Comparison of ENCODE assay signal across 28 cellular contexts in genomic region chr19:9073806-9074205, GRCh38. TPM values are rescaled to one million over a fixed set of nuclear protein-coding genes. Genes with fewer than 3 reads are reported as not detected.
"Had no signal": no experiment of that assay in that cellular context is flagged by ENCODE, and none has a peak within 500 bp of the region (broad histone marks: within the 10 kb centered on the region; RNA-seq: fewer than 3 reads in every experiment).

No MANE protein-coding gene starts in this region.

- H3K9ac ChIP-seq: parathyroid adenoma had no signal

- FAIRE-seq: urothelium cell line had no signal

- H3K9me3 ChIP-seq: heart right ventricle, left ventricle myocardium inferior, right lobe of liver, tibial artery had no signal

- ATAC-seq: activated CD4-positive, CD25-positive, alpha-beta regulatory T cell treated with anti-CD3 and anti-CD28 coated beads, Interleukin-2, amount 50 U/mL, for 24 hours; activated CD8-positive, alpha-beta memory T cell treated with anti-CD3 and anti-CD28 coated beads, Interleukin-2, amount 10 ng/mL, durations not matched to agents 7 days and 5 days; activated naive CD8-positive, alpha-beta T cell treated with anti-CD3 and anti-CD28 coated beads, Interleukin-2, amount 50 U/mL, for 24 hours; heart right ventricle; right lobe of liver had no signal

- H3K27ac Mint-ChIP-seq: activated CD4-positive, alpha-beta memory T cell treated with anti-CD3 and anti-CD28 coated beads, Interleukin-2, amount 10 ng/mL, durations not matched to agents 7 days and 5 days; activated CD4-positive, alpha-beta T cell treated with anti-CD3 and anti-CD28 coated beads, Interleukin-2, amount 10 ng/mL, durations not matched to agents 24 days and 14 days; activated CD8-positive, alpha-beta memory T cell treated with anti-CD3 and anti-CD28 coated beads, Interleukin-2, amount 10 ng/mL, durations not matched to agents 7 days and 5 days; activated naive CD8-positive, alpha-beta T cell treated with anti-CD3 and anti-CD28 coated beads, Interleukin-2, amount 50 U/mL, for 24 hours; activated T-helper 1 cell treated with anti-CD3 and anti-CD28 coated beads, Interleukin-12 subunit alpha, Interleukin-12 subunit beta, Interleukin-2, Interleukin-4 antibody, amounts not matched to agents 30 ng/mL and 10 ng/mL and 1 ng/mL, durations not matched to agents 14 hours and 24 hours and 36 hours; stimulated activated naive CD8-positive, alpha-beta T cell treated with anti-CD3 and anti-CD28 coated beads, Interleukin-15, Interleukin-2, amounts not matched to agents 100 ng/mL and 50 ng/mL, for 24 hours had no signal

- H3K4me1 ChIP-seq: parathyroid adenoma, right lobe of liver had no signal

- H3K27ac ChIP-seq: cardiac muscle cell, epithelial cell of prostate, heart right ventricle, left ventricle myocardium inferior, parathyroid adenoma, right lobe of liver, skin epidermis, tibial artery had no signal

- H3K27me3 Mint-ChIP-seq: activated CD4-positive, alpha-beta memory T cell treated with anti-CD3 and anti-CD28 coated beads, Interleukin-2, amount 10 ng/mL, durations not matched to agents 7 days and 5 days; activated CD4-positive, alpha-beta T cell treated with anti-CD3 and anti-CD28 coated beads, Interleukin-2, amount 10 ng/mL, durations not matched to agents 24 days and 14 days; activated CD8-positive, alpha-beta memory T cell treated with anti-CD3 and anti-CD28 coated beads, Interleukin-2, amount 10 ng/mL, durations not matched to agents 7 days and 5 days; activated naive CD8-positive, alpha-beta T cell treated with anti-CD3 and anti-CD28 coated beads, Interleukin-2, amount 50 U/mL, for 24 hours; stimulated activated naive CD8-positive, alpha-beta T cell treated with anti-CD3 and anti-CD28 coated beads, Interleukin-15, Interleukin-2, amounts not matched to agents 100 ng/mL and 50 ng/mL, for 24 hours had no signal

- H3K79me2 ChIP-seq: parathyroid adenoma had no signal

- H3K4me3 ChIP-seq: cardiac muscle cell, heart right ventricle, left ventricle myocardium inferior, right lobe of liver, skin epidermis, tibial artery had no signal

- H3K36me3 Mint-ChIP-seq: activated CD8-positive, alpha-beta memory T cell treated with anti-CD3 and anti-CD28 coated beads, Interleukin-2, amount 10 ng/mL, durations not matched to agents 7 days and 5 days had no signal

- H2AFZ ChIP-seq: parathyroid adenoma had no signal

- H3K4me1 Mint-ChIP-seq: activated CD4-positive, alpha-beta memory T cell treated with anti-CD3 and anti-CD28 coated beads, Interleukin-2, amount 10 ng/mL, durations not matched to agents 7 days and 5 days; activated CD4-positive, alpha-beta T cell treated with anti-CD3 and anti-CD28 coated beads, Interleukin-2, amount 10 ng/mL, durations not matched to agents 24 days and 14 days; activated CD8-positive, alpha-beta memory T cell treated with anti-CD3 and anti-CD28 coated beads, Interleukin-2, amount 10 ng/mL, durations not matched to agents 7 days and 5 days; activated naive CD8-positive, alpha-beta T cell treated with anti-CD3 and anti-CD28 coated beads, Interleukin-2, amount 50 U/mL, for 24 hours had no signal

- H3K27me3 ChIP-seq: cardiac muscle cell, heart right ventricle, right lobe of liver, tibial artery had no signal

- H3K4me3 Mint-ChIP-seq: activated CD4-positive, alpha-beta memory T cell treated with anti-CD3 and anti-CD28 coated beads, Interleukin-2, amount 10 ng/mL, durations not matched to agents 7 days and 5 days; activated CD4-positive, alpha-beta T cell treated with anti-CD3 and anti-CD28 coated beads, Interleukin-2, amount 10 ng/mL, durations not matched to agents 24 days and 14 days; activated CD8-positive, alpha-beta memory T cell treated with anti-CD3 and anti-CD28 coated beads, Interleukin-2, amount 10 ng/mL, durations not matched to agents 7 days and 5 days; activated naive CD8-positive, alpha-beta T cell treated with anti-CD3 and anti-CD28 coated beads, Interleukin-2, amount 50 U/mL, for 24 hours; activated T-helper 1 cell treated with anti-CD3 and anti-CD28 coated beads, Interleukin-12 subunit alpha, Interleukin-12 subunit beta, Interleukin-2, Interleukin-4 antibody, amounts not matched to agents 30 ng/mL and 10 ng/mL and 1 ng/mL, durations not matched to agents 14 hours and 24 hours and 36 hours; stimulated activated naive CD8-positive, alpha-beta T cell treated with anti-CD3 and anti-CD28 coated beads, Interleukin-15, Interleukin-2, amounts not matched to agents 100 ng/mL and 50 ng/mL, for 24 hours had no signal

- H3K9me3 Mint-ChIP-seq: activated CD4-positive, alpha-beta memory T cell treated with anti-CD3 and anti-CD28 coated beads, Interleukin-2, amount 10 ng/mL, durations not matched to agents 7 days and 5 days; activated CD4-positive, alpha-beta T cell treated with anti-CD3 and anti-CD28 coated beads, Interleukin-2, amount 10 ng/mL, durations not matched to agents 24 days and 14 days; activated naive CD8-positive, alpha-beta T cell treated with anti-CD3 and anti-CD28 coated beads, Interleukin-2, amount 50 U/mL, for 24 hours; activated T-helper 1 cell treated with anti-CD3 and anti-CD28 coated beads, Interleukin-12 subunit alpha, Interleukin-12 subunit beta, Interleukin-2, Interleukin-4 antibody, amounts not matched to agents 30 ng/mL and 10 ng/mL and 1 ng/mL, durations not matched to agents 14 hours and 24 hours and 36 hours; stimulated activated naive CD8-positive, alpha-beta T cell treated with anti-CD3 and anti-CD28 coated beads, Interleukin-15, Interleukin-2, amounts not matched to agents 100 ng/mL and 50 ng/mL, for 24 hours had no signal

- DNase-seq: activated CD4-positive, alpha-beta memory T cell treated with anti-CD3 and anti-CD28 coated beads, Interleukin-2, amount 10 ng/mL, durations not matched to agents 7 days and 5 days; activated CD4-positive, alpha-beta T cell treated with anti-CD3 and anti-CD28 coated beads, Interleukin-2, amount 10 ng/mL, durations not matched to agents 24 days and 14 days; activated CD8-positive, alpha-beta memory T cell treated with anti-CD3 and anti-CD28 coated beads, Interleukin-2, amount 10 ng/mL, durations not matched to agents 7 days and 5 days; activated gamma-delta T cell; activated naive CD4-positive, alpha-beta T cell treated with anti-CD3 and anti-CD28 coated beads, Interleukin-2, amount 50 U/mL, for 16 hours; activated naive CD8-positive, alpha-beta T cell treated with anti-CD3 and anti-CD28 coated beads, Interleukin-2, amount 50 U/mL, for 24 hours; cortex of kidney; heart right ventricle; kidney glomerular epithelial cell; left ventricle myocardium inferior; nucleus accumbens; right lobe of liver; stimulated activated CD4-positive, alpha-beta T cell treated with anti-CD3 and anti-CD28 coated beads, Interleukin-1b, Interleukin-23, amount 100 ng/mL, for 48 hours; tibial artery had no signal

- H3K36me3 ChIP-seq: cardiac muscle cell, heart right ventricle, left ventricle myocardium inferior, right lobe of liver, tibial artery had no signal

RNA-seq across cellular contexts. Expression of gene OR1M1, which starts 13.1 kb away (rescaled TPM):
- total RNA-seq: activated CD4-positive, alpha-beta memory T cell treated with anti-CD3 and anti-CD28 coated beads, Interleukin-2, amount 10 ng/mL, durations not matched to agents 7 days and 5 days; activated CD4-positive, alpha-beta T cell treated with anti-CD3 and anti-CD28 coated beads, Interleukin-2, amount 10 ng/mL, durations not matched to agents 24 days and 14 days; activated CD8-positive, alpha-beta memory T cell treated with anti-CD3 and anti-CD28 coated beads, Interleukin-2, amount 10 ng/mL, durations not matched to agents 7 days and 5 days; activated T-helper 1 cell treated with anti-CD3 and anti-CD28 coated beads, Interleukin-12 subunit alpha, Interleukin-12 subunit beta, Interleukin-2, Interleukin-4 antibody, amounts not matched to agents 30 ng/mL and 10 ng/mL and 1 ng/mL, durations not matched to agents 14 hours and 24 hours and 36 hours; cardiac muscle cell; cerebellum; fibroblast of villous mesenchyme; heart right ventricle; left ventricle myocardium inferior; lung microvascular endothelial cell; myocyte; right lobe of liver; T-helper 2 cell treated with Interferon-gamma antibody and Interleukin-4, amounts not matched to agents 100 ng/mL and 5 ng/mL, for 36 hours had no signal
- polyA plus RNA-seq: cardiac muscle cell, heart right ventricle, neural cell had no signal

RNA-seq across cellular contexts. Expression of gene OR7G2, which starts 33.5 kb away (rescaled TPM):
- total RNA-seq: activated CD4-positive, alpha-beta memory T cell treated with anti-CD3 and anti-CD28 coated beads, Interleukin-2, amount 10 ng/mL, durations not matched to agents 7 days and 5 days; activated CD4-positive, alpha-beta T cell treated with anti-CD3 and anti-CD28 coated beads, Interleukin-2, amount 10 ng/mL, durations not matched to agents 24 days and 14 days; activated CD8-positive, alpha-beta memory T cell treated with anti-CD3 and anti-CD28 coated beads, Interleukin-2, amount 10 ng/mL, durations not matched to agents 7 days and 5 days; activated T-helper 1 cell treated with anti-CD3 and anti-CD28 coated beads, Interleukin-12 subunit alpha, Interleukin-12 subunit beta, Interleukin-2, Interleukin-4 antibody, amounts not matched to agents 30 ng/mL and 10 ng/mL and 1 ng/mL, durations not matched to agents 14 hours and 24 hours and 36 hours; cardiac muscle cell; cerebellum; fibroblast of villous mesenchyme; heart right ventricle; left ventricle myocardium inferior; lung microvascular endothelial cell; myocyte; right lobe of liver; T-helper 2 cell treated with Interferon-gamma antibody and Interleukin-4, amounts not matched to agents 100 ng/mL and 5 ng/mL, for 36 hours had no signal
- polyA plus RNA-seq: cardiac muscle cell, heart right ventricle, neural cell had no signal

RNA-seq across cellular contexts. Expression of gene OR7G1, which starts 41.8 kb away (rescaled TPM):
- total RNA-seq: activated CD4-positive, alpha-beta memory T cell treated with anti-CD3 and anti-CD28 coated beads, Interleukin-2, amount 10 ng/mL, durations not matched to agents 7 days and 5 days; activated CD4-positive, alpha-beta T cell treated with anti-CD3 and anti-CD28 coated beads, Interleukin-2, amount 10 ng/mL, durations not matched to agents 24 days and 14 days; activated CD8-positive, alpha-beta memory T cell treated with anti-CD3 and anti-CD28 coated beads, Interleukin-2, amount 10 ng/mL, durations not matched to agents 7 days and 5 days; activated T-helper 1 cell treated with anti-CD3 and anti-CD28 coated beads, Interleukin-12 subunit alpha, Interleukin-12 subunit beta, Interleukin-2, Interleukin-4 antibody, amounts not matched to agents 30 ng/mL and 10 ng/mL and 1 ng/mL, durations not matched to agents 14 hours and 24 hours and 36 hours; cardiac muscle cell; cerebellum; fibroblast of villous mesenchyme; heart right ventricle; left ventricle myocardium inferior; lung microvascular endothelial cell; myocyte; right lobe of liver; T-helper 2 cell treated with Interferon-gamma antibody and Interleukin-4, amounts not matched to agents 100 ng/mL and 5 ng/mL, for 36 hours had no signal
- polyA plus RNA-seq: cardiac muscle cell, heart right ventricle, neural cell had no signal

RNA-seq across cellular contexts. Expression of gene OR7G3, which starts 52.9 kb away (rescaled TPM):
- total RNA-seq: activated CD4-positive, alpha-beta memory T cell treated with anti-CD3 and anti-CD28 coated beads, Interleukin-2, amount 10 ng/mL, durations not matched to agents 7 days and 5 days; activated CD4-positive, alpha-beta T cell treated with anti-CD3 and anti-CD28 coated beads, Interleukin-2, amount 10 ng/mL, durations not matched to agents 24 days and 14 days; activated CD8-positive, alpha-beta memory T cell treated with anti-CD3 and anti-CD28 coated beads, Interleukin-2, amount 10 ng/mL, durations not matched to agents 7 days and 5 days; activated T-helper 1 cell treated with anti-CD3 and anti-CD28 coated beads, Interleukin-12 subunit alpha, Interleukin-12 subunit beta, Interleukin-2, Interleukin-4 antibody, amounts not matched to agents 30 ng/mL and 10 ng/mL and 1 ng/mL, durations not matched to agents 14 hours and 24 hours and 36 hours; cardiac muscle cell; cerebellum; fibroblast of villous mesenchyme; heart right ventricle; left ventricle myocardium inferior; lung microvascular endothelial cell; myocyte; right lobe of liver; T-helper 2 cell treated with Interferon-gamma antibody and Interleukin-4, amounts not matched to agents 100 ng/mL and 5 ng/mL, for 36 hours had no signal
- polyA plus RNA-seq: cardiac muscle cell, heart right ventricle, neural cell had no signal
